Comparison of ENCODE assay signal across 11 cellular contexts in the genomic region with DNA sequence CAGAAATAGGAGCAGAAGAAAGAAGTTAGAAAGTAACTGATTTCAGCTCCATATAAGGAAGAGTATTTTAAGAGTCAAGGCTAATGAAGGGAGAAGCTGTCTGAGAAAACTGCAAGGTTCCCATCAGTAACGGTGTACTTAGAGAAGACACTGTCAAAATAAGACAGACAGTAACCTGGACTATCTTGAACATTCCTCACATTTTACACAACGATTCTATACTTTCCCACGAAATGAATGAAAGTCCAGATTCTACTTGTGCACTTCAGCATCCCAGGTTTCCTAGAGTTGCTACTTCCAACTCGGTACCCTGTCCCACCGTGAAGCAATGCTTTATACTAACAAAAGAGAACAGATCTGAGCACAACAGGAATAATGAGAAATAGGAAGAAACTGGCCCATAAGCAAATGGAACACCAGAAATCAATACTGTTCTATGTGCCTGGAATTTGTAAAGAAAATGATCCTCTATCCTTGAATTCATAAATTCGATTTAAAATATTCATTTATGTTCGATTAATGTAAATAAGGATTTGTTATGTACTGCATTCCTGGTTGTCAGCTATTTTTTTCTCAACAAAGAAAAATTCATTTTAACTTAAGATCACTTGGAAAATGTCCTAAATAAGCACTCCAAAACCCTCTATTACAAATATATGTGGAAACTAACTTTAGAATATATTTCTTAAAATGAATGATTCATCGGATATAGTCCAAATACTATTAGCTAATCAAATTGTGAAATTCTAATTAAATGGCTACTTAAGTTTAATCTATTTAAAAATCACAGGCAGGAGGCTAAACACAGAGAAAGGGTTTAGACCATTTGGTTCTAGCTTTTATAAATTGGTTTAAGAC. TPM values are rescaled to one million over a fixed set of nuclear protein-coding genes. Genes with fewer than 3 reads are reported as not detected.
DNase-seq lines count a peak whose midpoint lies in the region; ATAC-seq and TF ChIP-seq lines count a peak whose summit lies in the region.
"Had no signal": no experiment of that assay in that cellular context is flagged by ENCODE, and none has a peak within 500 bp of the region (broad histone marks: within the 10 kb centered on the region; RNA-seq: fewer than 3 reads in every experiment).

No MANE protein-coding gene starts in this region.

- H3F3A ChIP-seq in neural progenitor cell (ENCODE audit: low read depth) = peaks cover 37% of the 10 kb centered on the region

- peak overlapping the region; percentile 86 for H3K4me2 ChIP-seq in neural progenitor cell

- H3K79me2 ChIP-seq in neural progenitor cell (ENCODE audit: low read depth) = no peaks in the 10 kb centered on the region

- no peaks in the 10 kb centered on the region for H3K9me3 Mint-ChIP-seq in neural progenitor cell
- H3K9me3 Mint-ChIP-seq: memory B cell had no signal

- 44% methylated on average over 8 of the region's 8 CpGs for WGBS in right cardiac atrium
- 71 to 78% methylated on average over 5 to 7 of the region's 8 CpGs for WGBS in ectodermal cell, 2 experiments
- WGBS in aorta, 2 donors = 5 to 8% methylated on average over 8 of the region's 8 CpGs

- H3K36me3 ChIP-seq in ectodermal cell (ENCODE audit: control insufficient read depth, insufficient read depth, low read length) (no peaks in the 10 kb centered on the region), neural progenitor cell (no peaks in the 10 kb centered on the region), aorta (ENCODE audit: control insufficient read depth in 1 of 2, insufficient read depth in 2 of 2, low read length in 1 of 2) (no peaks in the 10 kb centered on the region)
- H3K36me3 ChIP-seq: BE2C had no signal

- no peaks in the 10 kb centered on the region for H4K20me1 ChIP-seq in neural progenitor cell (ENCODE audit: low read depth)

- H3K4me1 ChIP-seq in right cardiac atrium (ENCODE audit: control insufficient read depth, insufficient read depth, low read length) (peaks cover 2% of the 10 kb centered on the region), ectodermal cell (ENCODE audit: control insufficient read depth, insufficient read depth, low read length) (no peaks in the 10 kb centered on the region), neural progenitor cell (peaks cover 24% of the 10 kb centered on the region), aorta (ENCODE audit: control insufficient read depth in 1 of 2, insufficient read depth in 2 of 2, low read length in 2 of 2) (peaks cover 0 to 4% of the 10 kb centered on the region in 2 donors)
- H3K4me1 ChIP-seq: BE2C had no signal

- no peak for ATAC-seq in right cardiac atrium
- ATAC-seq in left cardiac atrium = no peak
- no peak for ATAC-seq in aorta (ENCODE audit: low FRiP score)

- H3K27me3 Mint-ChIP-seq in neural progenitor cell (ENCODE audit: insufficient read depth, low read depth) = peaks cover 6% of the 10 kb centered on the region

- DNase-seq in right cardiac atrium = no peak
- DNase-seq in left cardiac atrium = no peak
- DNase-seq in neural progenitor cell (ENCODE audit: low spot score) = no peak
- DNase-seq in aorta = no peak
- DNase-seq in islet precursor cell = no peak
- no peak for DNase-seq in activated CD4-positive, alpha-beta T cell treated with anti-CD3 and anti-CD28 coated beads for 48 hours
- DNase-seq in NCI-H2081 (lab: John Stamatoyannopoulos, UW) = no peak
- DNase-seq: activated CD4-positive, CD25-positive, alpha-beta regulatory T cell had no signal

- H3K9me3 ChIP-seq in right cardiac atrium (ENCODE audit: control insufficient read depth, low read length) (no peaks in the 10 kb centered on the region), ectodermal cell (ENCODE audit: control insufficient read depth, low read length) (no peaks in the 10 kb centered on the region), neural progenitor cell (ENCODE audit: low read depth) (no peaks in the 10 kb centered on the region), aorta (ENCODE audit: control insufficient read depth, low read length) (no peaks in the 10 kb centered on the region)

- H3K36me3 Mint-ChIP-seq in neural progenitor cell = no peaks in the 10 kb centered on the region
- H3K36me3 Mint-ChIP-seq: memory B cell had no signal

- H3K4me3 ChIP-seq in right cardiac atrium (ENCODE audit: low read length) (peak overlapping the region; percentile 51), ectodermal cell (ENCODE audit: insufficient read depth, low read depth, low read length) (peak overlapping the region; percentile 57), neural progenitor cell (peak overlapping the region; percentile 58), aorta (ENCODE audit: low read length in 2 of 2) (peak overlapping the region; percentile 38 to 71)

- H3K27ac ChIP-seq in right cardiac atrium (ENCODE audit: low read length) = no peak overlapping the region
- H3K27ac ChIP-seq in ectodermal cell (ENCODE audit: insufficient read depth, low read depth, low read length, poor library complexity, severe bottlenecking) = no peak overlapping the region
- H3K27ac ChIP-seq in neural progenitor cell = no peak overlapping the region
- H3K27ac ChIP-seq in aorta (ENCODE audit: low read depth in 1 of 2, low read length in 2 of 2) = peak overlapping the region in 1 of 2 donors; percentile 53

- TF ChIP-seq CTCF in neural progenitor cell (IDR thresholded peaks at IDR 0.05) = no peak

- intact Hi-C loops in right cardiac atrium (cut with DNase I) = no loop called here
- intact Hi-C loops in left cardiac atrium (cut with DNase I) = no loop called here
- intact Hi-C loops in aorta (cut with DNase I) = no loop called here

- H3K9ac ChIP-seq in neural progenitor cell = no peak overlapping the region

- peaks cover 3% of the 10 kb centered on the region for H3K4me1 Mint-ChIP-seq in neural progenitor cell

- H3K27ac Mint-ChIP-seq in neural progenitor cell = no peak overlapping the region
- H3K27ac Mint-ChIP-seq: memory B cell had no signal

- H3K27me3 ChIP-seq in right cardiac atrium (ENCODE audit: control insufficient read depth, insufficient read depth) (no peaks in the 10 kb centered on the region), ectodermal cell (ENCODE audit: control insufficient read depth, insufficient read depth, low read length, poor library complexity, severe bottlenecking) (peaks cover 44% of the 10 kb centered on the region), neural progenitor cell (peaks cover 55% of the 10 kb centered on the region), aorta (ENCODE audit: control insufficient read depth in 1 of 2, insufficient read depth in 2 of 2, low read length in 1 of 2) (no peaks in the 10 kb centered on the region)

- no peak overlapping the region for H2AFZ ChIP-seq in neural progenitor cell (replicated peaks)

- peak overlapping the region; percentile 91 for H3K4me3 Mint-ChIP-seq in neural progenitor cell

RNA-seq across cellular contexts. Expression of a gene that starts 1.5 kb away (rescaled TPM):
- total RNA-seq in right cardiac atrium (1 to 10 TPM; 2.5 to 3.6 (median 3.0) TPM), left cardiac atrium (1 to 10 TPM; 3.1 TPM), neural progenitor cell (ENCODE audit: low replicate concordance) (4.7 and 4.8 TPM in 2 replicates), aorta (10 to 100 TPM; 17.2 to 20.4 TPM)
- polyA plus RNA-seq in right cardiac atrium (1.7 TPM), aorta (1 to 10 TPM; 4.5 to 6.7 TPM)
- polyA plus RNA-seq in ectodermal cell (2013, experiment 1 of 4) = 4.1 TPM
- 3.3 TPM for polyA plus RNA-seq in ectodermal cell (2013, experiment 2 of 4)
- polyA plus RNA-seq in ectodermal cell (2013, experiment 3 of 4) = 2.8 TPM
- 3.4 TPM for polyA plus RNA-seq in ectodermal cell (2013, experiment 4 of 4)
